1 cellular context compared by ENCODE assay signal in genomic region chr13:79451500-79451962, GRCh38.
A peak's percentile ranks its signal among the peaks of the same experiment; 100 is the strongest.
TF ChIP-seq lines count a peak whose summit lies in the region.

No MANE protein-coding gene starts in this region.

TF ChIP-seq in K562, 482 proteins besides CTCF, POLR2A, EP300 and RAD21 (continued from another document):
- TF ChIP-seq ZNF592 (IDR thresholded peaks at IDR 0.05) (no peak), ATF7 (IDR thresholded peaks at IDR 0.05) (peak; percentile 50; the same call in 1 of the 2 replicates), ZNF551 (CRISPR knock-in tag; IDR thresholded peaks at IDR 0.05) (no peak), TBL1XR1 (IDR thresholded peaks at IDR 0.05; ENCODE audit: low read length in 2 of 2) (peak in 1 of 2 experiments; percentile 36; a peak in 1 of 4 replicates), FOSL1 (tag; conservative IDR thresholded peaks at IDR 0.05) (peak; percentile 96), HNRNPH1 (optimal IDR thresholded peaks at IDR 0.05; ENCODE audit: low read depth, low read length) (no peak), FOXJ2 (tag; IDR thresholded peaks at IDR 0.05) (no peak), TCF7 (IDR thresholded peaks at IDR 0.05; ENCODE audit: borderline replicate concordance) (peak; percentile 84), NR2C1 (IDR thresholded peaks at IDR 0.05) (no peak; the same call in 1 of the 2 replicates), NR2C1 (tag; IDR thresholded peaks at IDR 0.05) (peak; percentile 57; the same call in 1 of the 2 replicates), TEAD4 (IDR thresholded peaks at IDR 0.05; ENCODE audit: low read length) (peak; percentile 54; the same call in 1 of the 2 replicates), TEAD4 (CRISPR knock-in tag; IDR thresholded peaks at IDR 0.05; ENCODE audit: borderline replicate concordance) (no peak), CREM (IDR thresholded peaks at IDR 0.05; ENCODE audit: low read depth) (peak; percentile 48), PATZ1 (CRISPR knock-in tag; IDR thresholded peaks at IDR 0.05; ENCODE audit: borderline replicate concordance) (no peak), SPI1 (IDR thresholded peaks at IDR 0.05; ENCODE audit: borderline replicate concordance, low read depth, low read length) (peak; percentile 67; the same call in 1 of the 2 replicates), ZNF431 (CRISPR knock-in tag; IDR thresholded peaks at IDR 0.05) (no peak), NFE2 (IDR thresholded peaks at IDR 0.05; ENCODE audit: low read depth) (peak; percentile 69), GATAD2A (IDR thresholded peaks at IDR 0.05) (no peak), ZNF184 (CRISPR knock-in tag; IDR thresholded peaks at IDR 0.05) (no peak), ZNF695 (CRISPR knock-in tag; IDR thresholded peaks at IDR 0.05) (no peak), NFXL1 (CRISPR knock-in tag; IDR thresholded peaks at IDR 0.05) (no peak), SRSF7 (optimal IDR thresholded peaks at IDR 0.05; ENCODE audit: low read depth, low read length) (no peak), NR4A1 (CRISPR knock-in tag; IDR thresholded peaks at IDR 0.05) (no peak), NR4A1 (tag; IDR thresholded peaks at IDR 0.05) (no peak), NR2C2 (CRISPR knock-in tag; IDR thresholded peaks at IDR 0.05) (no peak), NR2C2 (tag; IDR thresholded peaks at IDR 0.05) (peak; percentile 74), CBX3 (IDR thresholded peaks at IDR 0.05; ENCODE audit: borderline replicate concordance in 1 of 2, low read length in 2 of 2) (no peak), BRF1 (IDR thresholded peaks at IDR 0.05; ENCODE audit: borderline replicate concordance, extremely low read depth, insufficient read length) (no peak), GABPA (tag; conservative IDR thresholded peaks at IDR 0.05; ENCODE audit: low read depth) (no peak), RUNX1 (IDR thresholded peaks at IDR 0.05; ENCODE audit: low read depth) (no peak), ZNF639 (CRISPR knock-in tag; conservative IDR thresholded peaks at IDR 0.05 in 1 of 2, IDR thresholded peaks at IDR 0.05 in 1 of 2) (no peak), ARID1B (IDR thresholded peaks at IDR 0.05) (peak; percentile 79), ZNF668 (CRISPR knock-in tag; IDR thresholded peaks at IDR 0.05) (no peak), SMARCC2 (IDR thresholded peaks at IDR 0.05; ENCODE audit: low read depth) (peak; percentile 59; the same call in 1 of the 2 replicates), CBX1 (IDR thresholded peaks at IDR 0.05; ENCODE audit: low read depth) (no peak)
